Comparison of ENCODE assay signal across 18 cellular contexts in genomic region chr11:45556851-45557707, GRCh38.
A peak's percentile ranks its signal among the peaks of the same experiment; 100 is the strongest.
DNase-seq lines count a peak whose midpoint lies in the region; ATAC-seq and TF ChIP-seq lines count a peak whose summit lies in the region.
"Had no signal": no experiment of that assay in that cellular context is flagged by ENCODE, and none has a peak within 500 bp of the region (broad histone marks: within the 10 kb centered on the region; RNA-seq: fewer than 3 reads in every experiment).

No MANE protein-coding gene starts in this region.

- no CpG with 5 or more reads among the region's 10 CpGs for WGBS in mesendoderm (ENCODE audit: extremely low coverage, insufficient coverage, low lambda C conversion rate)

- H3K4ac ChIP-seq in mesendoderm (ENCODE audit: low read depth, low read length): no peak overlapping the region

- H3K27ac Mint-ChIP-seq in CD14-positive monocyte: no peak overlapping the region
- H3K27ac Mint-ChIP-seq: activated T-helper 2 cell treated with anti-CD3 and anti-CD28 coated beads, Interferon-gamma antibody, Interleukin-2, Interleukin-4, amounts not matched to agents 10 μg/mL and 5 μg/mL and 100 μg/mL, durations not matched to agents 14 hours and 24 hours and 36 hours; stimulated activated naive CD8-positive, alpha-beta T cell treated with anti-CD3 and anti-CD28 coated beads, Interleukin-15, Interleukin-2, amounts not matched to agents 100 ng/mL and 50 ng/mL, for 24 hours had no signal

- H4K8ac ChIP-seq in mesendoderm (ENCODE audit: low read depth, low read length): no peak overlapping the region

- peaks cover 0 to 12% (median 9%) of the 10 kb centered on the region in 3 donors for H3K27me3 Mint-ChIP-seq in CD14-positive monocyte (ENCODE audit: low read depth in 3 of 3)

- no peak overlapping the region for H2BK5ac ChIP-seq in mesendoderm (ENCODE audit: low read length)

- no peak overlapping the region for H3K23ac ChIP-seq in mesendoderm (ENCODE audit: low read length)

- no peak overlapping the region for H2BK120ac ChIP-seq in mesendoderm (ENCODE audit: low read depth, low read length)

- no peak for TF ChIP-seq CTCF in cardiac fibroblast (IDR thresholded peaks at IDR 0.05; ENCODE audit: low read depth, low read length)
- no peak for TF ChIP-seq CTCF in ascending aorta (IDR thresholded peaks at IDR 0.05)
- TF ChIP-seq CTCF in CD14-positive monocyte (IDR thresholded peaks at IDR 0.05): no peak

- H3K36me3 ChIP-seq in mesendoderm (ENCODE audit: control insufficient read depth, insufficient read depth, low read length): no peaks in the 10 kb centered on the region
- H3K36me3 ChIP-seq in ascending aorta: no peaks in the 10 kb centered on the region

- no peaks in the 10 kb centered on the region for H3K79me2 ChIP-seq in mesendoderm (ENCODE audit: control insufficient read depth, insufficient read depth, low read length)

- H2AK5ac ChIP-seq in mesendoderm (ENCODE audit: low read length): no peak overlapping the region

- intact Hi-C loops in ascending aorta (cut with DNase I) (no loop called here), CD14-positive monocyte (cut with micrococcal nuclease) (no loop called here)

- no peaks in the 10 kb centered on the region for H3K27me3 ChIP-seq in mesendoderm (ENCODE audit: insufficient read depth, low read length, poor library complexity)
- no peaks in the 10 kb centered on the region for H3K27me3 ChIP-seq in ascending aorta

- ATAC-seq in HG02763 (IDR thresholded peaks at IDR 0.05; ENCODE audit: unreplicated experiment): no peak

- no peak overlapping the region for H3K9ac ChIP-seq in mesendoderm (ENCODE audit: low read length)

- peaks cover 4% of the 10 kb centered on the region for H3K4me1 ChIP-seq in mesendoderm (ENCODE audit: control insufficient read depth, low read depth, low read length)
- H3K4me1 ChIP-seq in ascending aorta: no peaks in the 10 kb centered on the region

- H3K9me3 Mint-ChIP-seq in CD14-positive monocyte: peaks cover 0 to 12% (median 3%) of the 10 kb centered on the region in 7 donors
- H3K9me3 Mint-ChIP-seq: activated T-helper 2 cell treated with anti-CD3 and anti-CD28 coated beads, Interferon-gamma antibody, Interleukin-2, Interleukin-4, amounts not matched to agents 10 μg/mL and 5 μg/mL and 100 μg/mL, durations not matched to agents 14 hours and 24 hours and 36 hours had no signal

- peaks cover 7% of the 10 kb centered on the region for H3K4me1 Mint-ChIP-seq in CD14-positive monocyte

- no peaks in the 10 kb centered on the region for H3K79me1 ChIP-seq in mesendoderm (ENCODE audit: low read length)

- H3K56ac ChIP-seq in mesendoderm (ENCODE audit: low read length): no peak overlapping the region

- H2BK15ac ChIP-seq in mesendoderm (replicated peaks; ENCODE audit: low read depth): no peak overlapping the region

- DNase-seq in Caki2 (ENCODE audit: low read depth) (peak; percentile 23), LHCN-M2 (ENCODE audit: low read depth) (peak; percentile 69), cardiac fibroblast (ENCODE audit: low read depth in 2 of 2) (peak; percentile 92 to 93), mesendoderm (peak; percentile 39), ascending aorta (ENCODE audit: low spot score in 2 of 2) (no peak), CD14-positive monocyte (ENCODE audit: low spot score) (no peak)
- no peak for DNase-seq in activated naive CD4-positive, alpha-beta T cell (lab: John Stamatoyannopoulos, UW)
- DNase-seq: activated CD8-positive, alpha-beta memory T cell treated with anti-CD3 and anti-CD28 coated beads for 24 hours; AML-193; anterior cingulate cortex; DMS153; midbrain; NCI-H2107; occipital lobe had no signal

- peak overlapping the region in 1 of 2 donors; percentile 32 for H3K4me3 Mint-ChIP-seq in CD14-positive monocyte
- H3K4me3 Mint-ChIP-seq: stimulated activated naive CD8-positive, alpha-beta T cell treated with anti-CD3 and anti-CD28 coated beads, Interleukin-15, Interleukin-2, amounts not matched to agents 100 ng/mL and 50 ng/mL, for 24 hours had no signal

- no peak overlapping the region for H3K4me2 ChIP-seq in mesendoderm (ENCODE audit: low read length)

- no peaks in the 10 kb centered on the region for H3K9me3 ChIP-seq in ascending aorta

- in situ Hi-C loops in Caki2 (cut with HindIII; ENCODE audit: low pct_unique_long_range_greater_than_20kb, low sequenced_read_pairs): no loop called here

- H3K18ac ChIP-seq in mesendoderm (ENCODE audit: low read length): no peak overlapping the region

- H3K4me3 ChIP-seq in cardiac fibroblast (replicated peaks in 1 of 2; ENCODE audit: low read depth in 2 of 2, low read length in 2 of 2): no peak overlapping the region
- no peak overlapping the region for H3K4me3 ChIP-seq in mesendoderm (ENCODE audit: low read length)
- H3K4me3 ChIP-seq in ascending aorta: no peak overlapping the region
- H3K4me3 ChIP-seq: skin epidermis had no signal

- no peaks in the 10 kb centered on the region for H3K36me3 Mint-ChIP-seq in CD14-positive monocyte

- no peak overlapping the region for H4K5ac ChIP-seq in mesendoderm (ENCODE audit: low read length)

- H3K27ac ChIP-seq in mesendoderm (ENCODE audit: low read depth, low read length) (no peak overlapping the region), ascending aorta (no peak overlapping the region)
- H3K27ac ChIP-seq: skin epidermis had no signal

Comparison
In these comparisons a context has a peak if more than half of its experiments do, and no peak if none do; other contexts are left out.
1. DNase-seq: peak in Caki2 (single experiment), LHCN-M2 (single experiment), cardiac fibroblast (2 of 2) and mesendoderm (single experiment); none in ascending aorta (0 of 2), activated naive CD4-positive, alpha-beta T cell (0 of 4) and CD14-positive monocyte (single experiment).